In the genomic region with DNA sequence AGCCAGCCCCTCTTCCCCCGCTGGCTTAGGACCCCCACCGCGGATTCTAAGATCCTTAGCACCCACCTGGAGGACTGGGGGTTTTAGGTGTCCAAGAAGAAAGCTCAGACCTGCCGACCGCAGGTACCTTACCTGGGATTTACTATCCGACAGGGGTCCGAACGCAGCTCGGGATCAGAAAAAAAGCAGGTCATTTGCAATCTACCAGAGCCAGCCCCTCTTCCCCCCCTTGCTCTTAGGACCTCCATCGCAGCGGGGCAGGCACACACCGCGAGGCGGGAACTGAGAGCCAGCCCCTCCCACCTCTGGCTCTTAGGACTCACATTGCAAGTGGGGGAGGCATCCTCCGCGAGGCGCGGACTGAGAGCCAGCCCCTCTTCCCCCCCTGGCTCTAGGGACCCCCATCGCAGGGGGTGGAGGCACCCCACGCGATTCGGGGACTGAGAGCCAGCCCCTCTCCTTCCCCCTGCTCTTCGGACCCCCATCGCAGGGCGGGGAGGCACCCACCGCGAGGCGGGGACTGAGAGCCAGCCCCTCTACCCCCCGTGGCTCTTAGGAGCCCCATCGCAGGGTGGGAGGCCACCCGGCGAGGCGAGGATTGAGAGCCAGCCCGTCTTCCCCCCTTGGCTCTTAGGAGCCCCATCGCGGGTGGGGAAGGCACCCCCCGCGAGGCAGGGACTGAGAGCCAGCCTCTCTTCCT, we compare ENCODE assay signal across 7 cellular contexts. TPM values are rescaled to one million over a fixed set of nuclear protein-coding genes. Genes with fewer than 3 reads are reported as not detected.
DNase-seq lines count a peak whose midpoint lies in the region; ATAC-seq, FAIRE-seq and TF ChIP-seq lines count a peak whose summit lies in the region.

No MANE protein-coding gene starts in this region.

- peak; percentile 64 for ATAC-seq in GM18511 (IDR thresholded peaks at IDR 0.05; ENCODE audit: unreplicated experiment)
- ATAC-seq in SK-N-SH treated with all-trans-retinoic acid at 6 μM for 48 hours = peak; percentile 74
- ATAC-seq in pancreas = peak; percentile 49 to 79 (median 74)
- no peak for ATAC-seq in HG02610 (IDR thresholded peaks at IDR 0.05; ENCODE audit: unreplicated experiment)

- no peak for TF ChIP-seq CTCF in endothelial cell of umbilical vein (IDR thresholded peaks at IDR 0.05; ENCODE audit: extremely low read depth in 1 of 2, insufficient read depth in 1 of 2, low read depth in 1 of 2, low read length in 2 of 2)
- TF ChIP-seq CTCF in pancreas (IDR thresholded peaks at IDR 0.05) = no peak
- TF ChIP-seq CTCF in BE2C (IDR thresholded peaks at IDR 0.05; ENCODE audit: low read depth, low read length) = no peak

- H3K9me3 ChIP-seq in endothelial cell of umbilical vein (replicated peaks; ENCODE audit: control insufficient read depth, insufficient read depth, low read length) (no peaks in the 10 kb centered on the region), pancreas (no peaks in the 10 kb centered on the region), BE2C (no peaks in the 10 kb centered on the region)

- POLR2A ChIA-PET in endothelial cell of umbilical vein (lab: Charles Lee) = no interaction called here

- no TSS peak for BruUV-seq in endothelial cell of umbilical vein (replicated peaks; lab: Mats Ljungman, UMichigan)

- peaks cover 15 to 23% of the 10 kb centered on the region in 2 experiments for H3K27me3 ChIP-seq in endothelial cell of umbilical vein (ENCODE audit: control insufficient read depth in 2 of 2, insufficient read depth in 2 of 2, low read length in 2 of 2)
- H3K27me3 ChIP-seq in pancreas = peaks cover 0 to 7% (median 0%) of the 10 kb centered on the region in 4 donors
- H3K27me3 ChIP-seq in BE2C = peaks cover 20% of the 10 kb centered on the region

- intact Hi-C loops in endothelial cell of umbilical vein (cut with micrococcal nuclease) = no loop called here
- intact Hi-C loops in pancreas (cut with DNase I) = loop anchor here in 1 of 3 donors (5.0 kb wide), 1 partner anchor 118 kb away; no protein-coding TSS in a partner anchor

- H4K20me1 ChIP-seq in endothelial cell of umbilical vein (replicated peaks; ENCODE audit: control insufficient read depth, extremely low read depth, insufficient read depth, low read length) = no peaks in the 10 kb centered on the region

- FAIRE-seq in endothelial cell of umbilical vein (lab: Jason Lieb, UNC) (no peak), pancreas (lab: Jason Lieb, UNC) (no peak)

- no peak overlapping the region for H3K4me3 ChIP-seq in endothelial cell of umbilical vein (replicated peaks in 1 of 3; ENCODE audit: insufficient read depth in 1 of 3, low read depth in 1 of 3, low read length in 3 of 3)
- H3K4me3 ChIP-seq in pancreas = peak overlapping the region in 2 of 4 donors; percentile 8 to 28
- H3K4me3 ChIP-seq in BE2C (ENCODE audit: low read depth, low read length) = no peak overlapping the region

- H3K36me3 ChIP-seq in endothelial cell of umbilical vein (ENCODE audit: control insufficient read depth in 2 of 2, extremely low read depth in 1 of 2, insufficient read depth in 2 of 2, low read length in 2 of 2) = no peaks in the 10 kb centered on the region
- no peaks in the 10 kb centered on the region for H3K36me3 ChIP-seq in pancreas
- no peaks in the 10 kb centered on the region for H3K36me3 ChIP-seq in BE2C

- CTCF ChIA-PET in endothelial cell of umbilical vein (lab: Charles Lee) = no interaction called here

- H3K9ac ChIP-seq in endothelial cell of umbilical vein (replicated peaks; ENCODE audit: extremely low read depth, insufficient read depth, low read length) = no peak overlapping the region

- H3K27ac ChIP-seq in endothelial cell of umbilical vein (ENCODE audit: insufficient read depth, low read depth, low read length) (no peak overlapping the region), pancreas (no peak overlapping the region)

- peaks cover 4% of the 10 kb centered on the region for H3K4me1 ChIP-seq in endothelial cell of umbilical vein (ENCODE audit: control insufficient read depth, extremely low read depth, insufficient read depth, low read length)
- no peaks in the 10 kb centered on the region for H3K4me1 ChIP-seq in pancreas
- no peaks in the 10 kb centered on the region for H3K4me1 ChIP-seq in BE2C

- no peak for TF ChIP-seq EP300 in Ishikawa (IDR thresholded peaks at IDR 0.05; ENCODE audit: borderline replicate concordance)

- no peak for DNase-seq in endothelial cell of umbilical vein (ENCODE audit: low read depth, low spot score)
- peak in 2 of 6 donors; percentile 34 to 78 for DNase-seq in pancreas
- no peak for DNase-seq in BE2C

- WGBS in pancreas, 2 donors = 28 to 42% methylated on average over 35 to 38 of the region's 38 CpGs

- H2AFZ ChIP-seq in endothelial cell of umbilical vein (ENCODE audit: low read depth, low read length) = no peak overlapping the region

- no peak for TF ChIP-seq RAD21 in Ishikawa (IDR thresholded peaks at IDR 0.05; ENCODE audit: low read depth)

- H3K4me2 ChIP-seq in endothelial cell of umbilical vein (ENCODE audit: insufficient read depth, low read length) = no peak overlapping the region

- dilution Hi-C loops in endothelial cell of umbilical vein (cut with MboI; ENCODE audit: extremely low pct_ligation_motif_present, low sequenced_read_pairs) = no loop called here

- H3K79me2 ChIP-seq in endothelial cell of umbilical vein (ENCODE audit: control insufficient read depth, insufficient read depth, low read length) = no peaks in the 10 kb centered on the region

- no peaks in the 10 kb centered on the region for H3K9me1 ChIP-seq in endothelial cell of umbilical vein (replicated peaks; ENCODE audit: control insufficient read depth, extremely low read depth, insufficient read depth, low read length)

- no peak for TF ChIP-seq POLR2A in endothelial cell of umbilical vein (IDR thresholded peaks at IDR 0.05; ENCODE audit: low read depth, low read length)

TF ChIP-seq in SK-N-SH treated with all-trans-retinoic acid at 6 μM for 48 hours, 23 proteins besides CTCF, POLR2A, EP300 and RAD21 (continues in another document):
- TF ChIP-seq ZNF565 (CRISPR knock-in tag; conservative IDR thresholded peaks at IDR 0.05; ENCODE audit: low read depth) = no peak
- no peak for TF ChIP-seq BACH2 (CRISPR knock-in tag; IDR thresholded peaks at IDR 0.05; ENCODE audit: borderline replicate concordance)
- TF ChIP-seq, protein P1, sequence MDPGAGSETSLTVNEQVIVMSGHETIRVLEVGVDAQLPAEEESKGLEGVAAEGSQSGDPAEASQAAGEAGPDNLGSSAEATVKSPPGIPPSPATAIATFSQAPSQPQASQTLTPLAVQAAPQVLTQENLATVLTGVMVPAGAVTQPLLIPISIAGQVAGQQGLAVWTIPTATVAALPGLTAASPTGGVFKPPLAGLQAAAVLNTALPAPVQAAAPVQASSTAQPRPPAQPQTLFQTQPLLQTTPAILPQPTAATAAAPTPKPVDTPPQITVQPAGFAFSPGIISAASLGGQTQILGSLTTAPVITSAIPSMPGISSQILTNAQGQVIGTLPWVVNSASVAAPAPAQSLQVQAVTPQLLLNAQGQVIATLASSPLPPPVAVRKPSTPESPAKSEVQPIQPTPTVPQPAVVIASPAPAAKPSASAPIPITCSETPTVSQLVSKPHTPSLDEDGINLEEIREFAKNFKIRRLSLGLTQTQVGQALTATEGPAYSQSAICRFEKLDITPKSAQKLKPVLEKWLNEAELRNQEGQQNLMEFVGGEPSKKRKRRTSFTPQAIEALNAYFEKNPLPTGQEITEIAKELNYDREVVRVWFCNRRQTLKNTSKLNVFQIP (CRISPR knock-in tag; IDR thresholded peaks at IDR 0.05; ENCODE audit: borderline replicate concordance, low read depth) = no peak
- TF ChIP-seq ARNTL (CRISPR knock-in tag; IDR thresholded peaks at IDR 0.05; ENCODE audit: borderline replicate concordance, low read depth) = no peak

TF ChIP-seq in endothelial cell of umbilical vein, 7 proteins besides CTCF, POLR2A, EP300 and RAD21:
- TF ChIP-seq GATA2 (IDR thresholded peaks at IDR 0.05; ENCODE audit: insufficient read depth, insufficient read length, low read depth, low read length) (no peak), EZH2 (IDR thresholded peaks at IDR 0.05; ENCODE audit: borderline replicate concordance, low read depth, low read length, severe bottlenecking) (peak; percentile 27), MYC (IDR thresholded peaks at IDR 0.05; ENCODE audit: low read depth, low read length) (no peak), JUN (IDR thresholded peaks at IDR 0.05; ENCODE audit: borderline replicate concordance, insufficient read depth, insufficient read length, low read depth) (no peak), FOS (IDR thresholded peaks at IDR 0.05; ENCODE audit: borderline replicate concordance, insufficient read depth, low read length) (no peak)
- TF ChIP-seq, protein P2, sequence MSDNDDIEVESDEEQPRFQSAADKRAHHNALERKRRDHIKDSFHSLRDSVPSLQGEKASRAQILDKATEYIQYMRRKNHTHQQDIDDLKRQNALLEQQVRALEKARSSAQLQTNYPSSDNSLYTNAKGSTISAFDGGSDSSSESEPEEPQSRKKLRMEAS (IDR thresholded peaks at IDR 0.05; ENCODE audit: insufficient read depth, insufficient read length) = no peak

RNA-seq across cellular contexts. Expression of a gene that starts 45.3 kb away (rescaled TPM):
- total RNA-seq in endothelial cell of umbilical vein (71.4 and 78.3 TPM in 2 replicates), pancreas (10 to 100 TPM; 11.1 to 44.9 (median 22.9) TPM)
- polyA plus RNA-seq in endothelial cell of umbilical vein (19.4 and 20.8 TPM in 2 replicates), pancreas (10 to 100 TPM; 27.0 to 45.3 TPM)
- 12.3 and 14.9 TPM in 2 replicates for polyA plus RNA-seq in endothelial cell of umbilical vein (2011; cell fraction: cytosol; rRNA removed)
- polyA plus RNA-seq in endothelial cell of umbilical vein (2011; cell fraction: nucleus; rRNA removed) = 201 and 241 TPM in 2 replicates
- polyA plus RNA-seq in endothelial cell of umbilical vein (2012) = 13.7 and 19.9 TPM in 2 replicates
- polyA minus RNA-seq in endothelial cell of umbilical vein = 31.8 and 48.0 TPM in 2 replicates
- 30.7 TPM for polyA minus RNA-seq in endothelial cell of umbilical vein (2011; cell fraction: cytosol; rRNA and poly(A)+ RNA removed)
- polyA minus RNA-seq in endothelial cell of umbilical vein (2011; cell fraction: nucleus; rRNA and poly(A)+ RNA removed) = 46.6 and 65.3 TPM in 2 replicates
- 34.4 TPM for polyA plus RNA-seq in BE2C (2012; ENCODE audit: insufficient read depth, insufficient read length, low read depth)
